Comparison of ENCODE assay signal across 8 cellular contexts in the genomic region with DNA sequence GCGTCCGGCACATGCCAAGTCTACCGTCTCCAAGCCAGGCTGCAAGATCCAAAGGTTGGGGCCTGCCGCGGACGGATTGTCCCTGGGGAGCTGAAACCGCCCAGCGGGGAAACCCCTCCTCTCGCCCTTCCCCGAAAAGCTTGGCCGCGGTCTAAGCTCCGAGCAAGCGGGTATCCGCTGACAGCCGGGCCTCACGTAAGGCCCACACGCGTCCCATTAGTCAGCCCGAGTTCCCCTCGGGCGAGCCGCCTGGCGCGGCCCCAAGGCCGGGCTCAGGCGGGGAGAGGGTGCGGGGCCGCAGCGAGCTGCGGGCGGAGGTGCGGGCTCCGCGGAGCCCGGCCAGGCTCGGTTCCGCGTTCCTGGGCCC. TPM values are rescaled to one million over a fixed set of nuclear protein-coding genes. Genes with fewer than 3 reads are reported as not detected.
DNase-seq lines count a peak whose midpoint lies in the region; ATAC-seq, FAIRE-seq and TF ChIP-seq lines count a peak whose summit lies in the region.

No MANE protein-coding gene starts in this region.

- H3K27ac ChIP-seq in stomach: peak overlapping the region; percentile 90 to 96 (median 93)

- peaks cover 23 to 70% (median 49%) of the 10 kb centered on the region in 4 donors for H3K4me1 ChIP-seq in stomach

- intact Hi-C loops in stomach (cut with DNase I; ENCODE audit: low total_unique reads): no loop called here

- H3K4me3 Mint-ChIP-seq in activated naive CD8-positive, alpha-beta T cell treated with anti-CD3 and anti-CD28 coated beads, Interleukin-2, amount 50 U/mL, for 24 hours: peak overlapping the region; percentile 21
- H3K4me3 Mint-ChIP-seq in immature natural killer cell: peak overlapping the region in 3 of 5 donors; percentile 13 to 54 (median 35)
- H3K4me3 Mint-ChIP-seq in naive thymus-derived CD8-positive, alpha-beta T cell: peak overlapping the region in 2 of 10 donors; percentile 16 to 22

- peak; percentile 44 for FAIRE-seq in HTR-8/SVneo (lab: Jason Lieb, UNC)

- H3K9me3 ChIP-seq in stomach: peaks cover 0 to 27% (median 0%) of the 10 kb centered on the region in 4 donors

- no peak for TF ChIP-seq CTCF in stomach (IDR thresholded peaks at IDR 0.05)

- no peak for TF ChIP-seq POLR2A in stomach (IDR thresholded peaks at IDR 0.05)

- H3K36me3 Mint-ChIP-seq in activated naive CD8-positive, alpha-beta T cell treated with anti-CD3 and anti-CD28 coated beads, Interleukin-2, amount 50 U/mL, for 24 hours (ENCODE audit: low read depth): no peaks in the 10 kb centered on the region
- H3K36me3 Mint-ChIP-seq in immature natural killer cell: no peaks in the 10 kb centered on the region
- no peaks in the 10 kb centered on the region for H3K36me3 Mint-ChIP-seq in naive thymus-derived CD8-positive, alpha-beta T cell

- no peaks in the 10 kb centered on the region for H3K9me3 Mint-ChIP-seq in activated naive CD8-positive, alpha-beta T cell treated with anti-CD3 and anti-CD28 coated beads, Interleukin-2, amount 50 U/mL, for 24 hours
- peaks cover 0 to 2% (median 0%) of the 10 kb centered on the region in 6 donors for H3K9me3 Mint-ChIP-seq in immature natural killer cell
- H3K9me3 Mint-ChIP-seq in naive thymus-derived CD8-positive, alpha-beta T cell: peaks cover 0 to 2% (median 0%) of the 10 kb centered on the region in 9 donors

- no peak overlapping the region for H3K27ac Mint-ChIP-seq in activated naive CD8-positive, alpha-beta T cell treated with anti-CD3 and anti-CD28 coated beads, Interleukin-2, amount 50 U/mL, for 24 hours
- H3K27ac Mint-ChIP-seq in immature natural killer cell: peak overlapping the region in 1 of 6 donors; percentile 34
- no peak overlapping the region for H3K27ac Mint-ChIP-seq in naive thymus-derived CD8-positive, alpha-beta T cell

- TF ChIP-seq EP300 in stomach (IDR thresholded peaks at IDR 0.05): no peak

- POLR2A ChIA-PET in naive thymus-derived CD8-positive, alpha-beta T cell (lab: Charles Lee): interaction anchor here (0.6 to 4.6 kb wide), 12 partner anchors 8 to 237 kb away, joined by 3 to 55 read pairs (median 3); partner anchors contain the start of gene BCOR

- H3K27me3 ChIP-seq in stomach: peaks cover 0 to 85% (median 24%) of the 10 kb centered on the region in 3 donors

- peak; percentile 48 for ATAC-seq in activated naive CD8-positive, alpha-beta T cell treated with anti-CD3 and anti-CD28 coated beads, Interleukin-2, amount 50 U/mL, for 24 hours
- no peak for ATAC-seq in HG02884 (IDR thresholded peaks at IDR 0.05; ENCODE audit: unreplicated experiment)
- ATAC-seq in naive thymus-derived CD8-positive, alpha-beta T cell: no peak

- H3K27me3 Mint-ChIP-seq in activated naive CD8-positive, alpha-beta T cell treated with anti-CD3 and anti-CD28 coated beads, Interleukin-2, amount 50 U/mL, for 24 hours: no peaks in the 10 kb centered on the region
- peaks cover 15 to 18% (median 15%) of the 10 kb centered on the region in 3 donors for H3K27me3 Mint-ChIP-seq in immature natural killer cell (ENCODE audit: low read depth in 3 of 3)
- H3K27me3 Mint-ChIP-seq in naive thymus-derived CD8-positive, alpha-beta T cell: no peaks in the 10 kb centered on the region

- H3K4me1 Mint-ChIP-seq in activated naive CD8-positive, alpha-beta T cell treated with anti-CD3 and anti-CD28 coated beads, Interleukin-2, amount 50 U/mL, for 24 hours: peaks cover 21% of the 10 kb centered on the region
- peaks cover 14 to 15% of the 10 kb centered on the region in 2 donors for H3K4me1 Mint-ChIP-seq in immature natural killer cell
- H3K4me1 Mint-ChIP-seq in naive thymus-derived CD8-positive, alpha-beta T cell: peaks cover 2 to 16% (median 13%) of the 10 kb centered on the region in 4 donors

- H3K4me3 ChIP-seq in stomach: peak overlapping the region; percentile 46 to 53 (median 51)

- H3K36me3 ChIP-seq in stomach: no peaks in the 10 kb centered on the region

- 0 to 11% (median 2%) methylated on average over 14 to 39 of the region's 39 CpGs; no CpG with 5 or more reads in 1 of the 5 donors for WGBS in stomach, 5 donors

- DNase-seq in stimulated activated CD4-positive, alpha-beta T cell treated with anti-CD3 and anti-CD28 coated beads, Interleukin-15, amount 100 ng/mL, for 24 hours: peak; percentile 54
- no peak for DNase-seq in stimulated activated CD4-positive, alpha-beta T cell treated with anti-CD3 and anti-CD28 coated beads, Interleukin-12 subunit alpha, Interleukin-12 subunit beta, amount 100 ng/mL, for 4 hours
- no peak for DNase-seq in HTR-8/SVneo (ENCODE audit: insufficient read length, low spot score)
- DNase-seq in activated naive CD8-positive, alpha-beta T cell treated with anti-CD3 and anti-CD28 coated beads, Interleukin-2, amount 50 U/mL, for 24 hours: peak; percentile 44
- no peak for DNase-seq in immature natural killer cell
- peak; percentile 60 for DNase-seq in stomach
- DNase-seq in naive thymus-derived CD8-positive, alpha-beta T cell: no peak

RNA-seq across cellular contexts. Expression of gene BCOR, which starts 6.9 kb away (rescaled TPM):
- polyA plus RNA-seq in immature natural killer cell (1 to 10 TPM in 2 of 3 donors, not detected in 1; 3.4 to 7.2 TPM), stomach (10 to 100 TPM in 1 of 3 donors, 1 to 10 TPM in 2; 4.4 to 11.8 (median 5.0) TPM)
- total RNA-seq in stomach: 10 to 100 TPM; 11.0 to 45.5 (median 34.8) TPM
- total RNA-seq in naive thymus-derived CD8-positive, alpha-beta T cell: 10 to 100 TPM; 31.6 to 35.9 TPM
- polyA plus RNA-seq in naive thymus-derived CD8-positive, alpha-beta T cell: 1 to 10 TPM; 2.5 to 7.7 (median 6.6) TPM

Comparison
In these comparisons a context has a peak if more than half of its experiments do, and no peak if none do; other contexts are left out.
1. DNase-seq: peak in stimulated activated CD4-positive, alpha-beta T cell treated with anti-CD3 and anti-CD28 coated beads, Interleukin-15, amount 100 ng/mL, for 24 hours (single experiment), activated naive CD8-positive, alpha-beta T cell treated with anti-CD3 and anti-CD28 coated beads, Interleukin-2, amount 50 U/mL, for 24 hours (single experiment) and stomach (single experiment); none in stimulated activated CD4-positive, alpha-beta T cell treated with anti-CD3 and anti-CD28 coated beads, Interleukin-12 subunit alpha, Interleukin-12 subunit beta, amount 100 ng/mL, for 4 hours (single experiment), HTR-8/SVneo (single experiment), immature natural killer cell (0 of 3) and naive thymus-derived CD8-positive, alpha-beta T cell (0 of 10).